17 cellular contexts compared by ENCODE assay signal in genomic region chr6:23591761-23592160, GRCh38.
DNase-seq lines count a peak whose midpoint lies in the region; ATAC-seq and TF ChIP-seq lines count a peak whose summit lies in the region.
"Had no signal": no experiment of that assay in that cellular context is flagged by ENCODE, and none has a peak within 500 bp of the region (broad histone marks: within the 10 kb centered on the region; RNA-seq: fewer than 3 reads in every experiment).

No MANE protein-coding gene starts in this region.

- H3K36me3 ChIP-seq in HEK293 (ENCODE audit: control insufficient read depth in 2 of 2, insufficient read depth in 1 of 2, low read length in 2 of 2) (no peaks in the 10 kb centered on the region), endodermal cell (ENCODE audit: control insufficient read depth, insufficient read depth, low read length) (no peaks in the 10 kb centered on the region), mesendoderm (ENCODE audit: control insufficient read depth, insufficient read depth, low read length) (no peaks in the 10 kb centered on the region), mucosa of descending colon (ENCODE audit: low read depth) (no peaks in the 10 kb centered on the region), uterus (no peaks in the 10 kb centered on the region)

- H3K4me1 ChIP-seq in HEK293 (ENCODE audit: control insufficient read depth, insufficient read depth, low read length) = no peaks in the 10 kb centered on the region
- no peaks in the 10 kb centered on the region for H3K4me1 ChIP-seq in endodermal cell (ENCODE audit: control insufficient read depth, insufficient read depth, low read length)
- no peaks in the 10 kb centered on the region for H3K4me1 ChIP-seq in mesendoderm (ENCODE audit: control insufficient read depth, low read depth, low read length)
- no peaks in the 10 kb centered on the region for H3K4me1 ChIP-seq in mucosa of descending colon (ENCODE audit: low read depth)
- no peaks in the 10 kb centered on the region for H3K4me1 ChIP-seq in uterus

- H3K9me3 ChIP-seq in HEK293 (ENCODE audit: control insufficient read depth, insufficient read depth, low read depth, low read length) (no peaks in the 10 kb centered on the region), endodermal cell (ENCODE audit: control insufficient read depth, low read length) (no peaks in the 10 kb centered on the region), mucosa of descending colon (no peaks in the 10 kb centered on the region), uterus (no peaks in the 10 kb centered on the region)

- no peak overlapping the region for H4K5ac ChIP-seq in mesendoderm (ENCODE audit: low read length)

- no peak overlapping the region for H3K27ac Mint-ChIP-seq in endodermal cell
- H3K27ac Mint-ChIP-seq: B cell; CD4-positive, alpha-beta T cell; HFFc6 had no signal

- no peak overlapping the region for H2BK120ac ChIP-seq in mesendoderm (ENCODE audit: low read depth, low read length)

- H3K56ac ChIP-seq in mesendoderm (ENCODE audit: low read length) = no peak overlapping the region

- no peak for ATAC-seq in mucosa of descending colon

- no peak overlapping the region for H3K4me2 ChIP-seq in mesendoderm (ENCODE audit: low read length)

- DNase-seq in ELF-1 (ENCODE audit: low read depth, low spot score) = peak; percentile 4
- DNase-seq in endodermal cell = peak; percentile 60
- DNase-seq in mesendoderm = peak; percentile 10
- no peak for DNase-seq in mucosa of descending colon
- DNase-seq in dorsolateral prefrontal cortex = no peak
- DNase-seq in GM20000 (ENCODE audit: low spot score) = no peak
- no peak for DNase-seq in uterus
- DNase-seq: C1 segment of cervical spinal cord; Calu3; CD4-positive, alpha-beta T cell; DMS 273 treated with DMSO at 0.1 percent for 48 hours; H7; HFFc6; IMR-90; KBM-7 had no signal

- no peaks in the 10 kb centered on the region for H3K9me3 Mint-ChIP-seq in endodermal cell

- H3K23ac ChIP-seq in mesendoderm (ENCODE audit: low read length) = no peak overlapping the region

- TF ChIP-seq CTCF in HEK293 (tag by site-specific recombination; IDR thresholded peaks at IDR 0.05) (no peak), endodermal cell (conservative IDR thresholded peaks at IDR 0.05) (peak; percentile 44), mucosa of descending colon (IDR thresholded peaks at IDR 0.05) (no peak), dorsolateral prefrontal cortex (IDR thresholded peaks at IDR 0.05 in 54 of 56, conservative IDR thresholded peaks at IDR 0.05 in 2 of 56; ENCODE audit: low read depth in 1 of 56, partially characterized antibody in 56 of 56) (no peak), GM20000 (IDR thresholded peaks at IDR 0.05; ENCODE audit: extremely low read depth, missing control alignments) (no peak), uterus (IDR thresholded peaks at IDR 0.05) (no peak)

- H3K27me3 ChIP-seq in endodermal cell (ENCODE audit: control insufficient read depth, insufficient read depth, low read length, poor library complexity, severe bottlenecking) = no peaks in the 10 kb centered on the region
- H3K27me3 ChIP-seq in mesendoderm (ENCODE audit: insufficient read depth, low read length, poor library complexity) = no peaks in the 10 kb centered on the region
- peaks cover 0 to 6% (median 0%) of the 10 kb centered on the region in 45 donors for H3K27me3 ChIP-seq in dorsolateral prefrontal cortex
- no peaks in the 10 kb centered on the region for H3K27me3 ChIP-seq in uterus

- peaks cover 2% of the 10 kb centered on the region for H3K27me3 Mint-ChIP-seq in endodermal cell (ENCODE audit: insufficient read depth)
- H3K27me3 Mint-ChIP-seq: B cell; CD4-positive, alpha-beta T cell had no signal

- WGBS in endodermal cell (ENCODE audit: insufficient coverage in 1 of 2, insufficient read length in 1 of 2), 2 experiments = 94 to 96% methylated on average over 4 of the region's 4 CpGs
- no CpG with 5 or more reads among the region's 4 CpGs for WGBS in mesendoderm (ENCODE audit: extremely low coverage, insufficient coverage, low lambda C conversion rate)

- H3K36me3 Mint-ChIP-seq in endodermal cell (ENCODE audit: low read depth) = no peaks in the 10 kb centered on the region

- H3K27ac ChIP-seq in HEK293 (ENCODE audit: extremely low read depth, low read depth, low read length) = no peak overlapping the region
- H3K27ac ChIP-seq in endodermal cell (ENCODE audit: low read depth, low read length) = no peak overlapping the region
- no peak overlapping the region for H3K27ac ChIP-seq in mesendoderm (ENCODE audit: low read depth, low read length)
- H3K27ac ChIP-seq in dorsolateral prefrontal cortex = no peak overlapping the region
- no peak overlapping the region for H3K27ac ChIP-seq in uterus

- H3K4ac ChIP-seq in mesendoderm (ENCODE audit: low read depth, low read length) = no peak overlapping the region

- H3K9ac ChIP-seq in endodermal cell (ENCODE audit: extremely low read depth, low read length, poor library complexity, severe bottlenecking) (no peak overlapping the region), mesendoderm (ENCODE audit: low read length) (no peak overlapping the region)

- POLR2A ChIA-PET in HEK293 (lab: Yijun Ruan, JAX) = no interaction called here

- no peaks in the 10 kb centered on the region for H3K79me1 ChIP-seq in mesendoderm (ENCODE audit: low read length)

- no peaks in the 10 kb centered on the region for H3K4me1 Mint-ChIP-seq in endodermal cell
- H3K4me1 Mint-ChIP-seq: B cell had no signal

- no peak overlapping the region for H2AK5ac ChIP-seq in mesendoderm (ENCODE audit: low read length)

- no peak overlapping the region for H3K18ac ChIP-seq in mesendoderm (ENCODE audit: low read length)

- no peak overlapping the region for H3K4me3 Mint-ChIP-seq in endodermal cell
- H3K4me3 Mint-ChIP-seq: B cell; CD4-positive, alpha-beta T cell; HFFc6 had no signal

- no peak for TF ChIP-seq POLR2A in uterus (IDR thresholded peaks at IDR 0.05)

- CTCF ChIA-PET in HEK293 (lab: Yijun Ruan, JAX) = no interaction called here

- no peaks in the 10 kb centered on the region for H3K79me2 ChIP-seq in mesendoderm (ENCODE audit: control insufficient read depth, insufficient read depth, low read length)

- intact Hi-C loops in mucosa of descending colon (cut with DNase I, micrococcal nuclease) = no loop called here
- intact Hi-C loops in dorsolateral prefrontal cortex (cut with DNase I) = no loop called here
- intact Hi-C loops in uterus (cut with DNase I; ENCODE audit: low total_unique reads) = no loop called here

- no peak overlapping the region for H3K4me3 ChIP-seq in HEK293 (ENCODE audit: low read depth, low read length)
- H3K4me3 ChIP-seq in endodermal cell (ENCODE audit: low read length) = no peak overlapping the region
- H3K4me3 ChIP-seq in mesendoderm (ENCODE audit: low read length) = no peak overlapping the region
- no peak overlapping the region for H3K4me3 ChIP-seq in mucosa of descending colon
- H3K4me3 ChIP-seq in dorsolateral prefrontal cortex = no peak overlapping the region
- no peak overlapping the region for H3K4me3 ChIP-seq in uterus

- H2BK5ac ChIP-seq in mesendoderm (ENCODE audit: low read length) = no peak overlapping the region

- no peak overlapping the region for H2BK15ac ChIP-seq in mesendoderm (replicated peaks; ENCODE audit: low read depth)

- no peak overlapping the region for H4K8ac ChIP-seq in mesendoderm (ENCODE audit: low read depth, low read length)

TF ChIP-seq in HEK293, 187 proteins besides CTCF, POLR2A, EP300 and RAD21:
- TF ChIP-seq SCRT2 (tag by site-specific recombination; IDR thresholded peaks at IDR 0.05) = 0 out of 2 replicates have a peak, but pooled peaks have one; percentile 26
- no peak for TF ChIP-seq ZSCAN4 (tag by site-specific recombination; IDR thresholded peaks at IDR 0.05)

Comparison
In these comparisons a context has a peak if more than half of its experiments do, and no peak if none do; other contexts are left out.
1. DNase-seq: peak in ELF-1 (single experiment), endodermal cell (single experiment) and mesendoderm (single experiment); none in mucosa of descending colon (0 of 3), dorsolateral prefrontal cortex (0 of 10), GM20000 (single experiment) and uterus (0 of 2).